In genomic region chr9:130693426-130694191, GRCh38 we compare ENCODE assay signal across 1 cellular context.
A peak's percentile ranks its signal among the peaks of the same experiment; 100 is the strongest.
TF ChIP-seq lines count a peak whose summit lies in the region.

A gene with protein sequence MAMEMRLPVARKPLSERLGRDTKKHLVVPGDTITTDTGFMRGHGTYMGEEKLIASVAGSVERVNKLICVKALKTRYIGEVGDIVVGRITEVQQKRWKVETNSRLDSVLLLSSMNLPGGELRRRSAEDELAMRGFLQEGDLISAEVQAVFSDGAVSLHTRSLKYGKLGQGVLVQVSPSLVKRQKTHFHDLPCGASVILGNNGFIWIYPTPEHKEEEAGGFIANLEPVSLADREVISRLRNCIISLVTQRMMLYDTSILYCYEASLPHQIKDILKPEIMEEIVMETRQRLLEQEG (plus strand): TSS chr9:130693780. CDS start chr9:130693792, 12 bp downstream.

TF ChIP-seq in A549, 52 proteins besides CTCF, POLR2A, EP300 and RAD21 (continued from another document):
- TF ChIP-seq, protein P1, sequence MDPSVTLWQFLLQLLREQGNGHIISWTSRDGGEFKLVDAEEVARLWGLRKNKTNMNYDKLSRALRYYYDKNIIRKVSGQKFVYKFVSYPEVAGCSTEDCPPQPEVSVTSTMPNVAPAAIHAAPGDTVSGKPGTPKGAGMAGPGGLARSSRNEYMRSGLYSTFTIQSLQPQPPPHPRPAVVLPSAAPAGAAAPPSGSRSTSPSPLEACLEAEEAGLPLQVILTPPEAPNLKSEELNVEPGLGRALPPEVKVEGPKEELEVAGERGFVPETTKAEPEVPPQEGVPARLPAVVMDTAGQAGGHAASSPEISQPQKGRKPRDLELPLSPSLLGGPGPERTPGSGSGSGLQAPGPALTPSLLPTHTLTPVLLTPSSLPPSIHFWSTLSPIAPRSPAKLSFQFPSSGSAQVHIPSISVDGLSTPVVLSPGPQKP (IDR thresholded peaks at IDR 0.05; ENCODE audit: low read depth, low read length), result no peak
- TF ChIP-seq CEBPB (IDR thresholded peaks at IDR 0.05) (no peak), RCOR1 (IDR thresholded peaks at IDR 0.05; ENCODE audit: low read depth, low read length) (no peak), HOXB13 (CRISPR knock-in tag; IDR thresholded peaks at IDR 0.05; ENCODE audit: low read depth) (no peak), ZFP36 (IDR thresholded peaks at IDR 0.05; ENCODE audit: borderline replicate concordance, partially characterized antibody) (no peak), NFE2L2 (conservative IDR thresholded peaks at IDR 0.05; ENCODE audit: low read length) (0 out of 2 replicates have a peak, but pooled peaks have one; percentile 5), USF2 (IDR thresholded peaks at IDR 0.05) (peak; percentile 42; the same call in 1 of the 2 replicates), JUN (IDR thresholded peaks at IDR 0.05) (peak; percentile 65 to 86; a peak in 3 of 5 replicates), FOSL2 (IDR thresholded peaks at IDR 0.05) (no peak), FOSL2 (CRISPR knock-in tag; IDR thresholded peaks at IDR 0.05) (no peak), KDM5A (IDR thresholded peaks at IDR 0.05) (peak; percentile 82), RFX5 (IDR thresholded peaks at IDR 0.05) (no peak), ZC3H11A (IDR thresholded peaks at IDR 0.05) (no peak), REST (IDR thresholded peaks at IDR 0.05) (no peak), TFCP2L1 (CRISPR knock-in tag; IDR thresholded peaks at IDR 0.05) (0 out of 2 replicates have a peak, but pooled peaks have one; percentile 27), HMGXB4 (CRISPR knock-in tag; IDR thresholded peaks at IDR 0.05; ENCODE audit: borderline replicate concordance) (no peak), CBX2 (IDR thresholded peaks at IDR 0.05; ENCODE audit: borderline replicate concordance, low read depth) (no peak)
- TF ChIP-seq, protein P2, sequence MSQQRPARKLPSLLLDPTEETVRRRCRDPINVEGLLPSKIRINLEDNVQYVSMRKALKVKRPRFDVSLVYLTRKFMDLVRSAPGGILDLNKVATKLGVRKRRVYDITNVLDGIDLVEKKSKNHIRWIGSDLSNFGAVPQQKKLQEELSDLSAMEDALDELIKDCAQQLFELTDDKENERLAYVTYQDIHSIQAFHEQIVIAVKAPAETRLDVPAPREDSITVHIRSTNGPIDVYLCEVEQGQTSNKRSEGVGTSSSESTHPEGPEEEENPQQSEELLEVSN (IDR thresholded peaks at IDR 0.05; ENCODE audit: borderline replicate concordance, low read depth), result peak; percentile 79; the same call in 1 of the 2 replicates
- TF ChIP-seq, protein P3, sequence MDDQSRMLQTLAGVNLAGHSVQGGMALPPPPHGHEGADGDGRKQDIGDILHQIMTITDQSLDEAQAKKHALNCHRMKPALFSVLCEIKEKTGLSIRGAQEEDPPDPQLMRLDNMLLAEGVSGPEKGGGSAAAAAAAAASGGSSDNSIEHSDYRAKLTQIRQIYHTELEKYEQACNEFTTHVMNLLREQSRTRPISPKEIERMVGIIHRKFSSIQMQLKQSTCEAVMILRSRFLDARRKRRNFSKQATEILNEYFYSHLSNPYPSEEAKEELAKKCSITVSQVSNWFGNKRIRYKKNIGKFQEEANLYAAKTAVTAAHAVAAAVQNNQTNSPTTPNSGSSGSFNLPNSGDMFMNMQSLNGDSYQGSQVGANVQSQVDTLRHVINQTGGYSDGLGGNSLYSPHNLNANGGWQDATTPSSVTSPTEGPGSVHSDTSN (IDR thresholded peaks at IDR 0.05), result no peak
